Comparison of ENCODE assay signal across 14 cellular contexts in genomic region chr15:77282333-77282732, GRCh38.
DNase-seq lines count a peak whose midpoint lies in the region; ATAC-seq, FAIRE-seq and TF ChIP-seq lines count a peak whose summit lies in the region.
"Had no signal": no experiment of that assay in that cellular context is flagged by ENCODE, and none has a peak within 500 bp of the region (broad histone marks: within the 10 kb centered on the region; RNA-seq: fewer than 3 reads in every experiment).

No MANE protein-coding gene starts in this region.

- H3K4me3 Mint-ChIP-seq in HFFc6 (peak overlapping the region; percentile 62), chondrocyte (ENCODE audit: unreplicated experiment) (no peak overlapping the region)
- H3K4me3 Mint-ChIP-seq: activated CD4-positive, alpha-beta T cell treated with anti-CD3 and anti-CD28 coated beads, Interleukin-2, amount 10 ng/mL, durations not matched to agents 7 days and 5 days; activated naive CD8-positive, alpha-beta T cell; memory B cell had no signal

- FAIRE-seq in GM12892 (lab: Jason Lieb, UNC): no peak

- H3K4me1 ChIP-seq in iPS-20b (ENCODE audit: insufficient read depth, low read length) (peaks cover 24% of the 10 kb centered on the region), subcutaneous abdominal adipose tissue (ENCODE audit: control insufficient read depth in 5 of 5, insufficient read depth in 5 of 5, low read length in 5 of 5) (peaks cover 0 to 14% (median 4%) of the 10 kb centered on the region in 5 donors)

- H3K4me1 Mint-ChIP-seq in HFFc6 (ENCODE audit: low read depth) (peaks cover 54% of the 10 kb centered on the region), chondrocyte (ENCODE audit: low read depth) (peaks cover 29% of the 10 kb centered on the region)
- H3K4me1 Mint-ChIP-seq: activated CD4-positive, alpha-beta T cell treated with anti-CD3 and anti-CD28 coated beads, Interleukin-2, amount 10 ng/mL, durations not matched to agents 7 days and 5 days had no signal

- H3K27me3 Mint-ChIP-seq in HFFc6 (ENCODE audit: insufficient read depth) (0 out of 2 replicates have a peak, but pooled peaks cover 2% of the 10 kb centered on the region), chondrocyte (ENCODE audit: low read depth) (no peaks in the 10 kb centered on the region)
- H3K27me3 Mint-ChIP-seq: activated CD4-positive, alpha-beta T cell treated with anti-CD3 and anti-CD28 coated beads, Interleukin-2, amount 10 ng/mL, durations not matched to agents 7 days and 5 days; activated naive CD8-positive, alpha-beta T cell; memory B cell had no signal

- H3K9ac ChIP-seq in iPS-20b (ENCODE audit: low read depth, low read length) (peak overlapping the region; percentile 67), subcutaneous abdominal adipose tissue (ENCODE audit: low read length in 5 of 5) (peak overlapping the region in 1 of 5 donors; percentile 15)

- H3K9me3 ChIP-seq in iPS-20b (ENCODE audit: insufficient read depth, low read depth, low read length) (no peaks in the 10 kb centered on the region), subcutaneous abdominal adipose tissue (ENCODE audit: control insufficient read depth in 5 of 5, low read length in 5 of 5) (no peaks in the 10 kb centered on the region)

- DNase-seq in HFFc6 (peak; percentile 92), chondrocyte (ENCODE audit: low spot score) (no peak), GM12892 (ENCODE audit: insufficient read length) (no peak), GM19240 (ENCODE audit: insufficient read length, low spot score) (no peak)
- DNase-seq: activated CD4-positive, alpha-beta T cell treated with anti-CD3 and anti-CD28 coated beads, Interleukin-2, amount 10 ng/mL, durations not matched to agents 7 days and 5 days; GF-D8 had no signal

- H3K9me3 Mint-ChIP-seq in HFFc6 (no peaks in the 10 kb centered on the region), chondrocyte (ENCODE audit: low read depth) (no peaks in the 10 kb centered on the region)
- H3K9me3 Mint-ChIP-seq: activated CD4-positive, alpha-beta T cell treated with anti-CD3 and anti-CD28 coated beads, Interleukin-2, amount 10 ng/mL, durations not matched to agents 7 days and 5 days; memory B cell had no signal

- TF ChIP-seq CTCF in HFFc6 (IDR thresholded peaks at IDR 0.05) (no peak), chondrocyte (IDR thresholded peaks at IDR 0.05) (no peak)

- H3K27ac Mint-ChIP-seq in HFFc6 (peak overlapping the region; percentile 91), chondrocyte (ENCODE audit: unreplicated experiment) (peak overlapping the region; percentile 84)
- H3K27ac Mint-ChIP-seq: activated CD4-positive, alpha-beta T cell treated with anti-CD3 and anti-CD28 coated beads, Interleukin-2, amount 10 ng/mL, durations not matched to agents 7 days and 5 days; activated naive CD8-positive, alpha-beta T cell; memory B cell had no signal

- no peak for TF ChIP-seq POLR2A in GM12892 (IDR thresholded peaks at IDR 0.05; ENCODE audit: low read depth, low read length)

- ATAC-seq in HG03175 (IDR thresholded peaks at IDR 0.05; ENCODE audit: unreplicated experiment): no peak

- H3K27ac ChIP-seq in iPS-20b (ENCODE audit: low read length) (peak overlapping the region; percentile 52), subcutaneous abdominal adipose tissue (ENCODE audit: low read depth, low read length) (peak overlapping the region; percentile 74)
- H3K27ac ChIP-seq: epithelial cell of prostate, HL-60, RWPE1 had no signal

- peaks cover 44% of the 10 kb centered on the region for H3K36me3 Mint-ChIP-seq in HFFc6 (ENCODE audit: low read depth)
- H3K36me3 Mint-ChIP-seq in chondrocyte (ENCODE audit: low read depth): peaks cover 21% of the 10 kb centered on the region

- peaks cover 3% of the 10 kb centered on the region; the same call in 1 of the 2 replicates for H3K36me3 ChIP-seq in iPS-20b (ENCODE audit: insufficient read depth, low read depth, low read length)
- H3K36me3 ChIP-seq in subcutaneous abdominal adipose tissue (ENCODE audit: control insufficient read depth in 5 of 5, insufficient read depth in 5 of 5, low read length in 5 of 5): peaks cover 3 to 18% (median 6%) of the 10 kb centered on the region in 5 donors

- peak overlapping the region; percentile 32 for H3K4me3 ChIP-seq in iPS-20b (ENCODE audit: low read length)
- H3K4me3 ChIP-seq in subcutaneous abdominal adipose tissue (ENCODE audit: low read depth in 1 of 5, low read length in 5 of 5): no peak overlapping the region

- H3K27me3 ChIP-seq in iPS-20b (ENCODE audit: insufficient read depth, low read length) (no peaks in the 10 kb centered on the region), subcutaneous abdominal adipose tissue (ENCODE audit: control insufficient read depth in 5 of 5, insufficient read depth in 4 of 5, low read length in 5 of 5) (no peaks in the 10 kb centered on the region)
